Comparison of ENCODE assay signal across 19 cellular contexts in the genomic region with DNA sequence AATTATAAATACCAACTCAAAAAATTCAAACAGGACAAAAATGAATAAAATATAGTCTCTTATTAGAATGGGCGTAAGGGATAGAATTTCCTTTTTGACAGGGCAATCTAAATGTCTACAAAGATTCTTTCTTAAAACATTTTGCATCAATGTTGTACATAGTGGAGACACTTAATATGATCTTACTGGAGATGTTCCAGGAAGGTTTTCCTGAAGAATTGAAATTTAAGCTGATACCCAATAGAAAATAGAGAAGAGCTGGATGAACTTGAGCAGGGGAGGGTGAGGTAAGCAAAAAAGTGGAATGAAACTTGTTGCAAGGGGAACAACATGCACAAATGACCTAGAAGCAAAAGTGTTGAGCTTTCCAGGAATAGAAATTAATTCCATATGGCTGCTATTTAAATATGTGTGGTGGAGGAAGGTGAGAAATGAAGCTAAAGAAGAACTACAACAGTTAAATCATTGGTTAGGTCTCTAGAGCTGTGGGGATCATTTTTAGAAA. TPM values are rescaled to one million over a fixed set of nuclear protein-coding genes. Genes with fewer than 3 reads are reported as not detected.
DNase-seq lines count a peak whose midpoint lies in the region; ATAC-seq, FAIRE-seq and TF ChIP-seq lines count a peak whose summit lies in the region.
"Had no signal": no experiment of that assay in that cellular context is flagged by ENCODE, and none has a peak within 500 bp of the region (broad histone marks: within the 10 kb centered on the region; RNA-seq: fewer than 3 reads in every experiment).

No MANE protein-coding gene starts in this region.

- CTCF ChIA-PET in A549 (lab: Yijun Ruan, JAX) (no interaction called here), HEK293 (lab: Yijun Ruan, JAX) (interaction anchor here (0.5 kb wide), 1 partner anchor 14 kb away, joined by 4 read pairs; no protein-coding TSS in a partner anchor), K562 (lab: Yijun Ruan, JAX; ENCODE audit: low intra/inter-chr PET ratio) (no interaction called here)

- POLR2A ChIA-PET in A549 (lab: Yijun Ruan, JAX), result no interaction called here
- POLR2A ChIA-PET in HEK293 (lab: Yijun Ruan, JAX), result no interaction called here
- POLR2A ChIA-PET in K562 (lab: Yijun Ruan, JAX), result interaction anchor here (0.8 kb wide), 1 partner anchor 12 kb away, joined by 3 read pairs; no protein-coding TSS in a partner anchor

- no peaks in the 10 kb centered on the region for H3K27me3 ChIP-seq in K562 (ENCODE audit: control insufficient read depth in 2 of 2, insufficient read depth in 2 of 2, low read length in 2 of 2)
- H3K27me3 ChIP-seq: heart left ventricle, SJCRH30, vagina had no signal

- DNase-seq in A549 (ENCODE audit: low read depth in 1 of 2, low spot score in 1 of 2) (no peak), K562 (ENCODE audit: extremely low read depth in 1 of 4, low spot score in 3 of 4) (no peak), iris pigment epithelial cell (ENCODE audit: low read depth) (peak; percentile 49), kidney (no peak), C1 segment of cervical spinal cord (lab: John Stamatoyannopoulos, UW) (no peak)
- DNase-seq: activated naive CD8-positive, alpha-beta T cell treated with anti-CD3 and anti-CD28 coated beads, Interleukin-2, amount 50 U/mL, for 24 hours; activated T-cell treated with anti-CD3 and anti-CD28 coated beads, Interleukin-2, amount 50 U/mL, for 1 hour; heart left ventricle; islet precursor cell; mucosa of descending colon; NCI-H1436; psoas muscle; SJCRH30; stimulated activated naive CD8-positive, alpha-beta T cell treated with anti-CD3 and anti-CD28 coated beads, Interleukin-15, Interleukin-2, amounts not matched to agents 100 U/mL and 50 U/mL, for 24 hours had no signal

- H3K36me3 ChIP-seq in HEK293 (ENCODE audit: control insufficient read depth in 2 of 2, insufficient read depth in 1 of 2, low read length in 2 of 2) (no peaks in the 10 kb centered on the region), K562 (ENCODE audit: control insufficient read depth, insufficient read depth, low read length) (peaks cover 2% of the 10 kb centered on the region; the same call in 1 of the 3 replicates), kidney (ENCODE audit: control insufficient read depth in 1 of 2, insufficient read depth in 2 of 2, low read length in 2 of 2) (no peaks in the 10 kb centered on the region)
- H3K36me3 ChIP-seq: vagina had no signal

- H4K20me1 ChIP-seq in K562 (replicated peaks; ENCODE audit: control insufficient read depth, insufficient read depth, low read length), result no peaks in the 10 kb centered on the region

- TF ChIP-seq EP300 in A549 (IDR thresholded peaks at IDR 0.05), result no peak
- TF ChIP-seq EP300 in K562 (IDR thresholded peaks at IDR 0.05; ENCODE audit: low read length), result no peak

- in situ Hi-C loops in K562 (cut with MboI), result no loop called here

- H2AFZ ChIP-seq in K562 (ENCODE audit: low read depth, low read length), result no peak overlapping the region

- no peak overlapping the region for H3K9ac ChIP-seq in K562 (ENCODE audit: insufficient read depth in 1 of 2, low read depth in 2 of 2, low read length in 2 of 2)
- H3K9ac ChIP-seq in kidney (ENCODE audit: low read length in 2 of 2), result no peak overlapping the region

- H3K79me2 ChIP-seq in K562 (ENCODE audit: control insufficient read depth, insufficient read depth, low read length), result peaks cover 59% of the 10 kb centered on the region

- H3K9me1 ChIP-seq in K562 (ENCODE audit: control insufficient read depth, insufficient read depth, low read length), result no peaks in the 10 kb centered on the region

- TF ChIP-seq RAD21 in A549 (conservative IDR thresholded peaks at IDR 0.05 in 1 of 2, IDR thresholded peaks at IDR 0.05 in 1 of 2) (no peak), K562 (CRISPR knock-in tag; conservative IDR thresholded peaks at IDR 0.05 in 1 of 2, IDR thresholded peaks at IDR 0.05 in 1 of 2) (no peak)

- peaks cover 19% of the 10 kb centered on the region for H3K4me1 ChIP-seq in A549
- peaks cover 6% of the 10 kb centered on the region for H3K4me1 ChIP-seq in HEK293 (ENCODE audit: control insufficient read depth, insufficient read depth, low read length)
- no peaks in the 10 kb centered on the region for H3K4me1 ChIP-seq in K562 (replicated peaks in 1 of 2; ENCODE audit: control insufficient read depth in 2 of 2, insufficient read depth in 2 of 2, low read length in 2 of 2)
- peaks cover 2 to 3% of the 10 kb centered on the region in 2 donors for H3K4me1 ChIP-seq in kidney (ENCODE audit: control insufficient read depth in 1 of 2, insufficient read depth in 1 of 2, low read depth in 1 of 2, low read length in 2 of 2)
- H3K4me1 ChIP-seq: SJCRH30 had no signal

- no peak for FAIRE-seq in A549 (lab: Jason Lieb, UNC)
- no peak for FAIRE-seq in K562 (lab: Jason Lieb, UNC)
- no peak for FAIRE-seq in kidney (lab: Jason Lieb, UNC)
- FAIRE-seq: endothelial cell of umbilical vein had no signal

- WGBS in A549 (ENCODE audit: missing lambda C conversion rate), result 97% methylated on average over 1 of the region's 1 CpG
- 93% methylated on average over 1 of the region's 1 CpG for WGBS in K562 (ENCODE audit: insufficient coverage, low coverage, missing lambda C conversion rate)

- H3K4me2 ChIP-seq in A549 (peak overlapping the region; percentile 7; the same call in 1 of the 3 replicates), K562 (ENCODE audit: insufficient read depth, low read length) (no peak overlapping the region)

- ATAC-seq in A549 (no peak), K562 (no peak), GM21515 (IDR thresholded peaks at IDR 0.05; ENCODE audit: unreplicated experiment) (no peak), GM19324 (IDR thresholded peaks at IDR 0.05; ENCODE audit: low FRiP score, unreplicated experiment) (no peak)
- ATAC-seq: activated naive CD8-positive, alpha-beta T cell treated with anti-CD3 and anti-CD28 coated beads, Interleukin-2, amount 50 U/mL, for 24 hours; mucosa of descending colon; stimulated activated naive CD8-positive, alpha-beta T cell treated with anti-CD3 and anti-CD28 coated beads, Interleukin-15, Interleukin-2, amounts not matched to agents 100 U/mL and 50 U/mL, for 24 hours had no signal

- no peak overlapping the region for H3K27ac ChIP-seq in A549
- no peak overlapping the region for H3K27ac ChIP-seq in HEK293 (ENCODE audit: extremely low read depth, low read depth, low read length)
- no peak overlapping the region for H3K27ac ChIP-seq in K562 (ENCODE audit: extremely low read depth, low read depth, low read length)
- no peak overlapping the region for H3K27ac ChIP-seq in kidney (ENCODE audit: low read depth in 2 of 2, low read length in 2 of 2)
- H3K27ac ChIP-seq: heart left ventricle, psoas muscle, SJCRH30, vagina had no signal

- intact Hi-C loops in K562 (cut with micrococcal nuclease) (no loop called here), kidney (cut with DNase I) (no loop called here)

- TF ChIP-seq CTCF in A549 (IDR thresholded peaks at IDR 0.05), result no peak
- TF ChIP-seq CTCF in HEK293 (tag by site-specific recombination; IDR thresholded peaks at IDR 0.05), result no peak
- TF ChIP-seq CTCF in K562 (IDR thresholded peaks at IDR 0.05 in 2 of 3, conservative IDR thresholded peaks at IDR 0.05 in 1 of 3; ENCODE audit: insufficient read depth in 2 of 3, low read depth in 1 of 3, low read length in 3 of 3), result no peak
- TF ChIP-seq CTCF in kidney (IDR thresholded peaks at IDR 0.05; ENCODE audit: borderline replicate concordance, extremely low read depth, insufficient read depth), result no peak

- TSS peak; percentile 22 for BruUV-seq in K562 (replicated peaks; lab: Mats Ljungman, UMichigan)

- no peaks in the 10 kb centered on the region for H3K9me3 ChIP-seq in A549
- H3K9me3 ChIP-seq in HEK293 (ENCODE audit: control insufficient read depth, insufficient read depth, low read depth, low read length), result no peaks in the 10 kb centered on the region
- no peaks in the 10 kb centered on the region for H3K9me3 ChIP-seq in K562 (replicated peaks; ENCODE audit: control insufficient read depth, insufficient read depth, low read depth, low read length)
- H3K9me3 ChIP-seq in kidney (ENCODE audit: control insufficient read depth in 1 of 2, low read length in 2 of 2), result no peaks in the 10 kb centered on the region
- H3K9me3 ChIP-seq: heart left ventricle, mucosa of descending colon, psoas muscle, SJCRH30, vagina had no signal

- TF ChIP-seq POLR2A in A549 (IDR thresholded peaks at IDR 0.05; ENCODE audit: low read length) (no peak), K562 (conservative IDR thresholded peaks at IDR 0.05) (no peak)

- H3K4me3 ChIP-seq in A549, result no peak overlapping the region
- H3K4me3 ChIP-seq in HEK293 (ENCODE audit: low read depth, low read length), result no peak overlapping the region; the same call in 1 of the 2 replicates
- H3K4me3 ChIP-seq in K562, result no peak overlapping the region
- H3K4me3 ChIP-seq in kidney (ENCODE audit: low read length in 2 of 2), result no peak overlapping the region
- H3K4me3 ChIP-seq: heart left ventricle, mucosa of descending colon, psoas muscle, SJCRH30, vagina had no signal

TF ChIP-seq in K562, 482 proteins besides CTCF, POLR2A, EP300 and RAD21:
- no peak for TF ChIP-seq PYGO2 (tag; IDR thresholded peaks at IDR 0.05)

RNA-seq across cellular contexts. Expression of a gene that starts 19.7 kb away (rescaled TPM):
- polyA plus RNA-seq in A549 (2011; rRNA removed) (14.4 and 25.4 TPM in 2 replicates), A549 (2017; fragmentation: RNase III; extraction: RNeasy Plus Mini Kit Qiagen cat#74134 plus additional on column Dnase treatment) (13.7 to 14.8 TPM (median 14.6 TPM) in 3 replicates), K562 (2011; rRNA removed) (25.5 and 41.8 TPM in 2 replicates), K562 (2014; fragmentation: Illumina TruSeq; extraction: Trizol) (86.2 and 116 TPM in 2 replicates), K562 (2014; fragmentation: Nextera tagmentation; extraction: Ambion mirVana) (1 to 10 TPM; 3.5 to 6.2 TPM), K562 (2014; rRNA removed) (11.7 and 20.2 TPM in 2 replicates), kidney (ENCODE audit: insufficient read depth, low read depth, low replicate concordance) (23.6 TPM)
- polyA plus RNA-seq in A549 (2012; cell fraction: cytosol; rRNA removed), result 7.6 and 12.4 TPM in 2 replicates
- polyA plus RNA-seq in A549 (2012; cell fraction: nucleus; rRNA removed), result 5.3 and 6.2 TPM in 2 replicates
- polyA minus RNA-seq in A549 (2011; rRNA and poly(A)+ RNA removed), result 8.1 and 11.9 TPM in 2 replicates
- 23.3 and 34.3 TPM in 2 replicates for total RNA-seq in K562 (2011; cell fraction: chromatin; rRNA removed; ENCODE audit: low replicate concordance)
- 8.2 and 9.6 TPM in 2 replicates for total RNA-seq in K562 (2011; cell fraction: nucleolus; rRNA removed)
- 16.6 and 27.1 TPM in 2 replicates for total RNA-seq in K562 (2011; cell fraction: nucleoplasm; rRNA removed)
- total RNA-seq in K562 (2014; rRNA removed) (8.4 and 11.5 TPM in 2 replicates), K562 (2014; rRNA removed; fragmentation: Illumina TruSeq; extraction: Trizol) (35.0 and 36.6 TPM in 2 replicates), K562 (2015; rRNA removed; fragmentation: Illumina TruSeq; extraction: Trizol) (46.9 and 56.8 TPM in 2 replicates), K562 (2021) (42.8 and 43.0 TPM in 2 replicates), kidney (69.1 TPM)
- 19.2 and 27.7 TPM in 2 replicates for polyA plus RNA-seq in K562 (2011; cell fraction: cytosol; rRNA removed)
- polyA plus RNA-seq in K562 (2011; cell fraction: nucleus; rRNA removed), result 23.9 and 24.2 TPM in 2 replicates
- polyA plus RNA-seq in K562 (2012), result 42.5 and 45.8 TPM in 2 replicates
- polyA minus RNA-seq in K562 (2011; rRNA and poly(A)+ RNA removed), result 22.8 and 26.4 TPM in 2 replicates
- polyA minus RNA-seq in K562 (2011; cell fraction: cytosol; rRNA and poly(A)+ RNA removed), result 21.3 and 21.8 TPM in 2 replicates
- polyA minus RNA-seq in K562 (2011; cell fraction: nucleus; rRNA and poly(A)+ RNA removed), result 12.5 and 32.0 TPM in 2 replicates
